8 cellular contexts compared by ENCODE assay signal in the genomic region with DNA sequence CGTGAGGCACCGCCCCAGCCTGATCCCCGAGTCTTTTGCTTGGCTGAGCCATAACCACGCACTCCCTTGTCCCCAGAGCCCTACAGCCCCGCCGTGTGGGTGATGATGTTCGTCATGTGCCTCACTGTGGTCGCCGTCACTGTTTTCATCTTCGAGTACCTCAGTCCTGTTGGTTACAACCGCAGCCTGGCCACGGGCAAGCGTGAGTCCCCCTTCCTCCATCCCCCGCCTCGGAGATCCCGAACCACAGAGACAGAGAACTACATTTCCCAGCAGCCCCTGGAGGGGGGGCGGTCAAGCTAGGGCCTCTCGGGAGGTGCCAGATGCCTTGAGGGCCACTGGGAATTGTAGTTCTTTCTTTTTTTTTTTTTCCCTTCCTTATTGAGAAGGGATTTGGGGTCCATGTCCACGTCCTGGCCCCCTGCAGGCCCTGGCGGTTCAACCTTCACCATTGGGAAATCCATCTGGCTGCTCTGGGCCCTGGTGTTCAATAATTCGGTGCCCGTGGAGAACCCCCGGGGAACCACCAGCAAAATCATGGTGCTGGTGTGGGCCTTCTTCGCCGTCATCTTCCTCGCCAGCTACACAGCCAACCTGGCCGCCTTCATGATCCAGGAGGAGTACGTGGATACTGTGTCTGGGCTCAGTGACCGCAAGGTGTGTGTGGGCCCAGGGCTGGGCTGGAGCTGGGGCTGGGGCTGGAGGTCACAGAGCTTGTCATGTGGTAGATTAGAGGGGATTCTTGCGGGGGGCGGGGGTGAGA. TPM values are rescaled to one million over a fixed set of nuclear protein-coding genes. Genes with fewer than 3 reads are reported as not detected.
A peak's percentile ranks its signal among the peaks of the same experiment; 100 is the strongest.
DNase-seq lines count a peak whose midpoint lies in the region; ATAC-seq and TF ChIP-seq lines count a peak whose summit lies in the region.

No MANE protein-coding gene starts in this region.

- no peak for TF ChIP-seq RAD21 in SK-N-SH (IDR thresholded peaks at IDR 0.05; ENCODE audit: low read length)

- ATAC-seq in DND-41 (ENCODE audit: insufficient read depth, low read depth) (peak; percentile 84), left colon (no peak), HG03175 (IDR thresholded peaks at IDR 0.05; ENCODE audit: unreplicated experiment) (no peak)

- DNase-seq in DND-41 (peak; percentile 67), HAP-1 (ENCODE audit: low spot score in 2 of 2) (peak; percentile 50 to 79), SK-N-SH (peak; percentile 87), left colon (peak; percentile 55 to 65), osteocyte (ENCODE audit: extremely low spot score, unreplicated experiment) (no peak)
- peak; percentile 77 for DNase-seq in activated naive CD4-positive, alpha-beta T cell treated with anti-CD3 and anti-CD28 coated beads for 36 hours
- DNase-seq in stimulated activated CD8-positive, alpha-beta memory T cell treated with anti-CD3 and anti-CD28 coated beads, Interleukin-4, amount 100 ng/mL, for 48 hours = peak; percentile 86

- H3K4me2 ChIP-seq in DND-41 (ENCODE audit: insufficient read depth, low read length) (no peak overlapping the region), SK-N-SH (no peak overlapping the region)

- H2AFZ ChIP-seq in DND-41 (ENCODE audit: low read depth, low read length) (no peak overlapping the region), SK-N-SH (ENCODE audit: low read depth) (no peak overlapping the region)

- CTCF ChIA-PET in SK-N-SH (lab: Yijun Ruan, JAX) = interaction anchor here (1.2 to 1.6 kb wide), 2 partner anchors 20 to 71 kb away, joined by 3 to 4 read pairs; no protein-coding TSS in a partner anchor
- CTCF ChIA-PET in activated naive CD4-positive, alpha-beta T cell treated with anti-CD3 and anti-CD28 coated beads for 36 hours (lab: Charles Lee) = no interaction called here

- no peaks in the 10 kb centered on the region for H3K9me3 ChIP-seq in DND-41 (ENCODE audit: insufficient read depth, low read length, severe bottlenecking)
- H3K9me3 ChIP-seq in HAP-1 = no peaks in the 10 kb centered on the region
- H3K9me3 ChIP-seq in SK-N-SH = no peaks in the 10 kb centered on the region

- peaks cover 22% of the 10 kb centered on the region for H3K4me1 Mint-ChIP-seq in activated naive CD4-positive, alpha-beta T cell treated with anti-CD3 and anti-CD28 coated beads for 36 hours (ENCODE audit: low read depth)
- H3K4me1 Mint-ChIP-seq in osteocyte (ENCODE audit: unreplicated experiment) = peaks cover 17% of the 10 kb centered on the region

- peak overlapping the region; percentile 57 for H3K4me3 Mint-ChIP-seq in activated naive CD4-positive, alpha-beta T cell treated with anti-CD3 and anti-CD28 coated beads for 36 hours
- H3K4me3 Mint-ChIP-seq in osteocyte (ENCODE audit: unreplicated experiment) = no peak overlapping the region

- TF ChIP-seq CTCF in DND-41 (IDR thresholded peaks at IDR 0.05; ENCODE audit: borderline replicate concordance, extremely low read depth, low read length, poor library complexity, severe bottlenecking) (no peak), SK-N-SH (IDR thresholded peaks at IDR 0.05) (no peak), osteocyte (IDR thresholded peaks at IDR 0.05) (no peak)

- H3K27ac ChIP-seq in DND-41 (ENCODE audit: low read length) (no peak overlapping the region), SK-N-SH (ENCODE audit: low read depth in 2 of 2, low read length in 1 of 2) (no peak overlapping the region)

- H3K27ac Mint-ChIP-seq in activated naive CD4-positive, alpha-beta T cell treated with anti-CD3 and anti-CD28 coated beads for 36 hours = no peak overlapping the region
- no peak overlapping the region for H3K27ac Mint-ChIP-seq in osteocyte (ENCODE audit: unreplicated experiment)

- H3K36me3 ChIP-seq in DND-41 (ENCODE audit: insufficient read depth, low read length) (no peaks in the 10 kb centered on the region), HAP-1 (replicated peaks) (no peaks in the 10 kb centered on the region), SK-N-SH (replicated peaks in 1 of 2; ENCODE audit: control insufficient read depth in 1 of 2, insufficient read depth in 2 of 2, low read length in 1 of 2) (no peaks in the 10 kb centered on the region)

- peaks cover 9% of the 10 kb centered on the region for H3F3A ChIP-seq in SK-N-SH (replicated peaks; ENCODE audit: insufficient read depth)

- intact Hi-C loops in activated naive CD4-positive, alpha-beta T cell treated with anti-CD3 and anti-CD28 coated beads for 36 hours (cut with micrococcal nuclease) = loop anchor here (2.0 kb wide), 1 partner anchor 57 kb away; a partner anchor contains a TSS
- intact Hi-C loops in left colon (cut with DNase I, micrococcal nuclease) = no loop called here

- H3K27me3 ChIP-seq in DND-41 (ENCODE audit: insufficient read depth, low read length, poor library complexity) = no peaks in the 10 kb centered on the region
- H3K27me3 ChIP-seq in HAP-1 (ENCODE audit: low read depth) = no peaks in the 10 kb centered on the region
- H3K27me3 ChIP-seq in SK-N-SH (ENCODE audit: insufficient read depth) = no peaks in the 10 kb centered on the region

- H4K20me1 ChIP-seq in DND-41 (ENCODE audit: insufficient read depth, low read length) = no peaks in the 10 kb centered on the region
- H4K20me1 ChIP-seq in SK-N-SH (ENCODE audit: insufficient read depth) = no peaks in the 10 kb centered on the region

- H3K79me2 ChIP-seq in DND-41 (ENCODE audit: insufficient read depth, low read length) (no peaks in the 10 kb centered on the region), SK-N-SH (ENCODE audit: insufficient read depth) (no peaks in the 10 kb centered on the region)

- no peaks in the 10 kb centered on the region for H3K36me3 Mint-ChIP-seq in activated naive CD4-positive, alpha-beta T cell treated with anti-CD3 and anti-CD28 coated beads for 36 hours (ENCODE audit: low read depth)
- peaks cover 3% of the 10 kb centered on the region for H3K36me3 Mint-ChIP-seq in osteocyte (ENCODE audit: unreplicated experiment)

- no peaks in the 10 kb centered on the region for H3K9me2 ChIP-seq in SK-N-SH

- H3K9ac ChIP-seq in DND-41 (ENCODE audit: low read depth, low read length) (no peak overlapping the region), SK-N-SH (no peak overlapping the region)

- TF ChIP-seq EP300 in SK-N-SH (IDR thresholded peaks at IDR 0.05; ENCODE audit: borderline replicate concordance in 1 of 2, low read depth in 1 of 2, low read length in 1 of 2) = no peak

- 80% methylated on average over 31 of the region's 31 CpGs for WGBS in SK-N-SH (ENCODE audit: low lambda C conversion rate)

- no peaks in the 10 kb centered on the region for H3K9me3 Mint-ChIP-seq in activated naive CD4-positive, alpha-beta T cell treated with anti-CD3 and anti-CD28 coated beads for 36 hours
- H3K9me3 Mint-ChIP-seq in osteocyte (ENCODE audit: unreplicated experiment) = no peaks in the 10 kb centered on the region

- POLR2A ChIA-PET in SK-N-SH (lab: Yijun Ruan, JAX) = interaction anchor here (0.9 kb wide), 1 partner anchor 1572 kb away, joined by 3 read pairs; no protein-coding TSS in a partner anchor

- in situ Hi-C loops in HAP-1 (cut with MboI; ENCODE audit: low sequenced_read_pairs) = no loop called here

- H3K4me1 ChIP-seq in DND-41 (ENCODE audit: insufficient read depth, low read length) = no peaks in the 10 kb centered on the region
- peaks cover under 1% of the 10 kb centered on the region; the same call in 1 of the 2 replicates for H3K4me1 ChIP-seq in HAP-1
- no peaks in the 10 kb centered on the region; a peak in 2 of 4 replicates for H3K4me1 ChIP-seq in SK-N-SH (ENCODE audit: control insufficient read depth in 1 of 2, insufficient read depth in 2 of 2, low read depth in 1 of 2, low read length in 1 of 2)

- H3K4me3 ChIP-seq in DND-41 (ENCODE audit: low read depth in 1 of 2, low read length in 2 of 2) (no peak overlapping the region), HAP-1 (no peak overlapping the region), SK-N-SH (ENCODE audit: low read depth in 2 of 2, low read length in 1 of 2) (no peak overlapping the region)

- H3K27me3 Mint-ChIP-seq in activated naive CD4-positive, alpha-beta T cell treated with anti-CD3 and anti-CD28 coated beads for 36 hours (ENCODE audit: low read depth) = peaks cover 13% of the 10 kb centered on the region
- no peaks in the 10 kb centered on the region for H3K27me3 Mint-ChIP-seq in osteocyte (ENCODE audit: unreplicated experiment)

TF ChIP-seq in SK-N-SH, 30 proteins besides CTCF, POLR2A, EP300 and RAD21 (continues in another document):
- TF ChIP-seq CHD2 (IDR thresholded peaks at IDR 0.05; ENCODE audit: low read length, partially characterized antibody) = peak; percentile 90

RNA-seq across cellular contexts. Expression of a gene that starts 25.9 kb away (rescaled TPM):
- 0.54 and 0.92 TPM in 2 replicates for polyA plus RNA-seq in SK-N-SH (2012; rRNA removed)
- 0.28 and 0.56 TPM in 2 replicates for polyA plus RNA-seq in SK-N-SH (2012; cell fraction: cytosol; rRNA removed)
- polyA plus RNA-seq in SK-N-SH (2012; cell fraction: nucleus; rRNA removed) = 1.3 and 1.4 TPM in 2 replicates
- total RNA-seq in activated naive CD4-positive, alpha-beta T cell treated with anti-CD3 and anti-CD28 coated beads for 36 hours = under 1 TPM; 0.05 to 0.07 TPM
- under 1 TPM; 0.37 to 0.61 TPM for total RNA-seq in left colon
- total RNA-seq in osteocyte = 0.68 and 1.2 TPM in 2 replicates

RNA-seq across cellular contexts. Expression of a gene that starts 26.4 kb away (rescaled TPM):
- 34.1 and 36.6 TPM in 2 replicates for polyA plus RNA-seq in SK-N-SH (2012; rRNA removed)
- polyA plus RNA-seq in SK-N-SH (2012; cell fraction: cytosol; rRNA removed) = 23.8 and 30.6 TPM in 2 replicates
- 29.1 and 29.6 TPM in 2 replicates for polyA plus RNA-seq in SK-N-SH (2012; cell fraction: nucleus; rRNA removed)
- total RNA-seq in activated naive CD4-positive, alpha-beta T cell treated with anti-CD3 and anti-CD28 coated beads for 36 hours = 10 to 100 TPM; 32.4 to 36.0 TPM
- total RNA-seq in left colon (10 to 100 TPM; 22.3 to 25.1 TPM), osteocyte (36.2 and 38.4 TPM in 2 replicates)

RNA-seq across cellular contexts. Expression of a gene that starts 28.0 kb away (rescaled TPM):
- polyA plus RNA-seq in SK-N-SH (2012; rRNA removed) = 119 and 138 TPM in 2 replicates
- polyA plus RNA-seq in SK-N-SH (2012; cell fraction: cytosol; rRNA removed) = 112 and 158 TPM in 2 replicates
- polyA plus RNA-seq in SK-N-SH (2012; cell fraction: nucleus; rRNA removed) = 110 and 150 TPM in 2 replicates
- 10 to 100 TPM; 81.5 to 83.8 TPM for total RNA-seq in activated naive CD4-positive, alpha-beta T cell treated with anti-CD3 and anti-CD28 coated beads for 36 hours
- total RNA-seq in left colon (100 to 1,000 TPM; 226 to 236 TPM), osteocyte (267 and 275 TPM in 2 replicates)

RNA-seq across cellular contexts. Expression of a gene that starts 36.0 kb away (rescaled TPM):
- 1.1 and 1.2 TPM in 2 replicates for polyA plus RNA-seq in SK-N-SH (2012; rRNA removed)
- 0.54 and 0.93 TPM in 2 replicates for polyA plus RNA-seq in SK-N-SH (2012; cell fraction: cytosol; rRNA removed)
- polyA plus RNA-seq in SK-N-SH (2012; cell fraction: nucleus; rRNA removed) = 6.1 and 7.2 TPM in 2 replicates
- total RNA-seq in activated naive CD4-positive, alpha-beta T cell treated with anti-CD3 and anti-CD28 coated beads for 36 hours = 1 to 10 TPM; 1.7 to 1.8 TPM
- total RNA-seq in left colon = 1 to 10 TPM in 1 of 2 donors, under 1 TPM in 1; 0.34 to 1.2 TPM
- total RNA-seq in osteocyte = 0.86 and 1.6 TPM in 2 replicates

RNA-seq across cellular contexts. Expression of a gene that starts 49.8 kb away (rescaled TPM):
- polyA plus RNA-seq in SK-N-SH (2012; rRNA removed) = 69.5 and 77.6 TPM in 2 replicates
- 42.6 and 43.6 TPM in 2 replicates for polyA plus RNA-seq in SK-N-SH (2012; cell fraction: cytosol; rRNA removed)
- polyA plus RNA-seq in SK-N-SH (2012; cell fraction: nucleus; rRNA removed) = 308 and 364 TPM in 2 replicates
- 10 to 100 TPM; 36.7 to 38.0 TPM for total RNA-seq in activated naive CD4-positive, alpha-beta T cell treated with anti-CD3 and anti-CD28 coated beads for 36 hours
- total RNA-seq in left colon = 10 to 100 TPM; 68.3 to 75.6 TPM
- total RNA-seq in osteocyte = 92.1 and 107 TPM in 2 replicates
